1 cellular context compared by ENCODE assay signal in the genomic region with DNA sequence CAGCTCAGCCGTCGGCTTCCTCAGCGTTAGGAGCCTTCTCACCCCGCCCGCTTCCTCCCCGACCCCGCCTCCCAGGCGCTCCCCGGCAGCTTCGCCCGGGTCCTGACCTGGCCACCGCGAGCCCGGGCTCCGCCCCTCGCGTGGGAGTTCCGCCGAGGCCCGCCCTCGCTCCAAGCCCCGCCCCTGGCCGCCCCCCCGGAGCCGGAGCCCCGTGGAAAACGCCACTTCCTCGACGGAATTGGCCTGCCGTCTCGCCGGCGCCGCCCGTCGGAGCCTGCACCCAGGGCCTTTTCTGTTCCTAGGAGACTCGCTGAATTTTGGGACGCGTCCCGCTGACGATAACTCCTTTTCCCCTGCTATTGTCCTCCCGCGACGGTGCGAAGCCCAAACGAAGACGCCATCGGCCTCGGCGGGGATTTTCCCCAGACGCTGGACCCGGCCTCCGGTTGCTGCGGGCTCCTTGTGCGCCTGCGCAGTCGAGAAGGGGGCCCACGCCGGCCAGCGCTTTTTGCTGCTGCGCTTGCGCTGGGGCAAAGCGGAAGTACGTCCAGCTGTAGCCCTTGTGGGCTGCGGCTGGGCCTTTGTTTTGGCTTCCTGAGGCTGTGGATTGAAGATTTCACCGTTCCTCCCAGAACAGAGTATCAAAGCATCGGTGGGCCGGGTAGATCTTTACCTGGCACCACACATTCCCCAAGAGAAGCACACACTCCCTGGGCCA.
A peak's percentile ranks its signal among the peaks of the same experiment; 100 is the strongest.
TF ChIP-seq lines count a peak whose summit lies in the region.

No MANE protein-coding gene starts in this region.

TF ChIP-seq in HepG2, 621 proteins besides CTCF, POLR2A, EP300 and RAD21 (continued from another document and continues in another):
- no peak for TF ChIP-seq ZNF660 (CRISPR knock-in tag; IDR thresholded peaks at IDR 0.05; ENCODE audit: borderline replicate concordance, low read depth)
- no peak for TF ChIP-seq ZNF563 (CRISPR knock-in tag; IDR thresholded peaks at IDR 0.05)
- TF ChIP-seq ZNF530 (CRISPR knock-in tag; IDR thresholded peaks at IDR 0.05; ENCODE audit: low read depth) = no peak
- peak; percentile 21; the same call in 1 of the 2 replicates for TF ChIP-seq THAP9 (CRISPR knock-in tag; IDR thresholded peaks at IDR 0.05; ENCODE audit: borderline replicate concordance)
- TF ChIP-seq ELF4 (CRISPR knock-in tag; IDR thresholded peaks at IDR 0.05; ENCODE audit: borderline replicate concordance) = peak; percentile 67; the same call in 1 of the 2 replicates
- 0 out of 2 replicates have a peak, but pooled peaks have one; percentile 23 for TF ChIP-seq ZNF333 (CRISPR knock-in tag; IDR thresholded peaks at IDR 0.05; ENCODE audit: borderline replicate concordance)
- no peak for TF ChIP-seq HNF1A (IDR thresholded peaks at IDR 0.05; ENCODE audit: low read depth)
- TF ChIP-seq HNF1A (CRISPR knock-in tag; IDR thresholded peaks at IDR 0.05; ENCODE audit: borderline replicate concordance) = no peak
- TF ChIP-seq, protein P1, sequence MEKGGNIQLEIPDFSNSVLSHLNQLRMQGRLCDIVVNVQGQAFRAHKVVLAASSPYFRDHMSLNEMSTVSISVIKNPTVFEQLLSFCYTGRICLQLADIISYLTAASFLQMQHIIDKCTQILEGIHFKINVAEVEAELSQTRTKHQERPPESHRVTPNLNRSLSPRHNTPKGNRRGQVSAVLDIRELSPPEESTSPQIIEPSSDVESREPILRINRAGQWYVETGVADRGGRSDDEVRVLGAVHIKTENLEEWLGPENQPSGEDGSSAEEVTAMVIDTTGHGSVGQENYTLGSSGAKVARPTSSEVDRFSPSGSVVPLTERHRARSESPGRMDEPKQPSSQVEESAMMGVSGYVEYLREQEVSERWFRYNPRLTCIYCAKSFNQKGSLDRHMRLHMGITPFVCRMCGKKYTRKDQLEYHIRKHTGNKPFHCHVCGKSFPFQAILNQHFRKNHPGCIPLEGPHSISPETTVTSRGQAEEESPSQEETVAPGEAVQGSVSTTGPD (CRISPR knock-in tag; IDR thresholded peaks at IDR 0.05) = no peak
- TF ChIP-seq ZNF839 (CRISPR knock-in tag; IDR thresholded peaks at IDR 0.05; ENCODE audit: borderline replicate concordance) = no peak; the same call in 1 of the 2 replicates
- TF ChIP-seq PAF1 (CRISPR knock-in tag; IDR thresholded peaks at IDR 0.05) = no peak
- peak; percentile 95 for TF ChIP-seq ELF1 (CRISPR knock-in tag; IDR thresholded peaks at IDR 0.05)
- no peak for TF ChIP-seq SIN3B (IDR thresholded peaks at IDR 0.05; ENCODE audit: low read length)
- peak; percentile 71; the same call in 1 of the 2 replicates for TF ChIP-seq AKAP8 (CRISPR knock-in tag; IDR thresholded peaks at IDR 0.05)
- no peak for TF ChIP-seq ZNF652 (CRISPR knock-in tag; IDR thresholded peaks at IDR 0.05; ENCODE audit: borderline replicate concordance, low read depth)
- no peak for TF ChIP-seq ZNF841 (CRISPR knock-in tag; IDR thresholded peaks at IDR 0.05; ENCODE audit: borderline replicate concordance)
- peak; percentile 39 for TF ChIP-seq POGZ (CRISPR knock-in tag; IDR thresholded peaks at IDR 0.05)
- TF ChIP-seq NFKB2 (CRISPR knock-in tag; IDR thresholded peaks at IDR 0.05; ENCODE audit: borderline replicate concordance) = no peak; the same call in 1 of the 2 replicates
- no peak for TF ChIP-seq ZBTB26 (CRISPR knock-in tag; IDR thresholded peaks at IDR 0.05; ENCODE audit: borderline replicate concordance)
- TF ChIP-seq, protein P2, sequence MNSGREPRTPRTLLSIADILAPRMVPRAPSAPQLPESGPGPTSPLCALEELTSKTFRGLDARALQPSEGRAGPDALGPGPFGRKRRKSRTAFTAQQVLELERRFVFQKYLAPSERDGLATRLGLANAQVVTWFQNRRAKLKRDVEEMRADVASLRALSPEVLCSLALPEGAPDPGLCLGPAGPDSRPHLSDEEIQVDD (CRISPR knock-in tag; IDR thresholded peaks at IDR 0.05; ENCODE audit: borderline replicate concordance) = no peak
- no peak; the same call in 1 of the 2 replicates for TF ChIP-seq HNF4G (IDR thresholded peaks at IDR 0.05; ENCODE audit: borderline replicate concordance, low read depth, low read length)
- no peak for TF ChIP-seq HNF4G (CRISPR knock-in tag; IDR thresholded peaks at IDR 0.05; ENCODE audit: borderline replicate concordance, low read depth)
- TF ChIP-seq CENPX (CRISPR knock-in tag; IDR thresholded peaks at IDR 0.05) = no peak
- TF ChIP-seq TMF1 (CRISPR knock-in tag; IDR thresholded peaks at IDR 0.05; ENCODE audit: low read depth) = peak; percentile 13; the same call in 1 of the 2 replicates
- no peak; the same call in 1 of the 2 replicates for TF ChIP-seq ZNF780A (CRISPR knock-in tag; IDR thresholded peaks at IDR 0.05)
- peak; percentile 66; the same call in 1 of the 2 replicates for TF ChIP-seq ZNF776 (CRISPR knock-in tag; IDR thresholded peaks at IDR 0.05)
- no peak for TF ChIP-seq ZBTB3 (CRISPR knock-in tag; IDR thresholded peaks at IDR 0.05; ENCODE audit: borderline replicate concordance, low read depth)
- TF ChIP-seq, protein P3, sequence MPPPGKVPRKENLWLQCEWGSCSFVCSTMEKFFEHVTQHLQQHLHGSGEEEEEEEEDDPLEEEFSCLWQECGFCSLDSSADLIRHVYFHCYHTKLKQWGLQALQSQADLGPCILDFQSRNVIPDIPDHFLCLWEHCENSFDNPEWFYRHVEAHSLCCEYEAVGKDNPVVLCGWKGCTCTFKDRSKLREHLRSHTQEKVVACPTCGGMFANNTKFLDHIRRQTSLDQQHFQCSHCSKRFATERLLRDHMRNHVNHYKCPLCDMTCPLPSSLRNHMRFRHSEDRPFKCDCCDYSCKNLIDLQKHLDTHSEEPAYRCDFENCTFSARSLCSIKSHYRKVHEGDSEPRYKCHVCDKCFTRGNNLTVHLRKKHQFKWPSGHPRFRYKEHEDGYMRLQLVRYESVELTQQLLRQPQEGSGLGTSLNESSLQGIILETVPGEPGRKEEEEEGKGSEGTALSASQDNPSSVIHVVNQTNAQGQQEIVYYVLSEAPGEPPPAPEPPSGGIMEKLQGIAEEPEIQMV (CRISPR knock-in tag; IDR thresholded peaks at IDR 0.05; ENCODE audit: low read depth) = peak; percentile 55; the same call in 1 of the 2 replicates
- no peak for TF ChIP-seq NFYC (CRISPR knock-in tag; IDR thresholded peaks at IDR 0.05)
- TF ChIP-seq MEIS1 (CRISPR knock-in tag; IDR thresholded peaks at IDR 0.05; ENCODE audit: borderline replicate concordance) = 0 out of 2 replicates have a peak, but pooled peaks have one; percentile 34
- TF ChIP-seq, protein P4, sequence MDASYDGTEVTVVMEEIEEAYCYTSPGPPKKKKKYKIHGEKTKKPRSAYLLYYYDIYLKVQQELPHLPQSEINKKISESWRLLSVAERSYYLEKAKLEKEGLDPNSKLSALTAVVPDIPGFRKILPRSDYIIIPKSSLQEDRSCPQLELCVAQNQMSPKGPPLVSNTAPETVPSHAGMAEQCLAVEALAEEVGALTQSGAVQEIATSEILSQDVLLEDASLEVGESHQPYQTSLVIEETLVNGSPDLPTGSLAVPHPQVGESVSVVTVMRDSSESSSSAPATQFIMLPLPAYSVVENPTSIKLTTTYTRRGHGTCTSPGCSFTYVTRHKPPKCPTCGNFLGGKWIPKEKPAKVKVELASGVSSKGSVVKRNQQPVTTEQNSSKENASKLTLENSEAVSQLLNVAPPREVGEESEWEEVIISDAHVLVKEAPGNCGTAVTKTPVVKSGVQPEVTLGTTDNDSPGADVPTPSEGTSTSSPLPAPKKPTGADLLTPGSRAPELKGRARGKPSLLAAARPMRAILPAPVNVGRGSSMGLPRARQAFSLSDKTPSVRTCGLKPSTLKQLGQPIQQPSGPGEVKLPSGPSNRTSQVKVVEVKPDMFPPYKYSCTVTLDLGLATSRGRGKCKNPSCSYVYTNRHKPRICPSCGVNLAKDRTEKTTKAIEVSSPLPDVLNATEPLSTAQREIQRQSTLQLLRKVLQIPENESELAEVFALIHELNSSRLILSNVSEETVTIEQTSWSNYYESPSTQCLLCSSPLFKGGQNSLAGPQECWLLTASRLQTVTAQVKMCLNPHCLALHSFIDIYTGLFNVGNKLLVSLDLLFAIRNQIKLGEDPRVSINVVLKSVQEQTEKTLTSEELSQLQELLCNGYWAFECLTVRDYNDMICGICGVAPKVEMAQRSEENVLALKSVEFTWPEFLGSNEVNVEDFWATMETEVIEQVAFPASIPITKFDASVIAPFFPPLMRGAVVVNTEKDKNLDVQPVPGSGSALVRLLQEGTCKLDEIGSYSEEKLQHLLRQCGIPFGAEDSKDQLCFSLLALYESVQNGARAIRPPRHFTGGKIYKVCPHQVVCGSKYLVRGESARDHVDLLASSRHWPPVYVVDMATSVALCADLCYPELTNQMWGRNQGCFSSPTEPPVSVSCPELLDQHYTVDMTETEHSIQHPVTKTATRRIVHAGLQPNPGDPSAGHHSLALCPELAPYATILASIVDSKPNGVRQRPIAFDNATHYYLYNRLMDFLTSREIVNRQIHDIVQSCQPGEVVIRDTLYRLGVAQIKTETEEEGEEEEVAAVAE (CRISPR knock-in tag; IDR thresholded peaks at IDR 0.05; ENCODE audit: borderline replicate concordance) = no peak; the same call in 1 of the 2 replicates
- no peak for TF ChIP-seq ZNF552 (CRISPR knock-in tag; IDR thresholded peaks at IDR 0.05; ENCODE audit: borderline replicate concordance)
- TF ChIP-seq NFATC3 (CRISPR knock-in tag; IDR thresholded peaks at IDR 0.05) = no peak
- no peak for TF ChIP-seq CBX2 (IDR thresholded peaks at IDR 0.05; ENCODE audit: low read depth, low read length)
- TF ChIP-seq CBX2 (CRISPR knock-in tag; IDR thresholded peaks at IDR 0.05; ENCODE audit: low read depth) = no peak
- no peak for TF ChIP-seq ZHX1 (CRISPR knock-in tag; IDR thresholded peaks at IDR 0.05; ENCODE audit: low read depth)
- 0 out of 2 replicates have a peak, but pooled peaks have one; percentile 41 for TF ChIP-seq ZNF761 (CRISPR knock-in tag; conservative IDR thresholded peaks at IDR 0.05)
- TF ChIP-seq ZNF883 (CRISPR knock-in tag; IDR thresholded peaks at IDR 0.05; ENCODE audit: not compliant biosample characterization) = no peak
